ENCODE assay signal across 9 cellular contexts in genomic region chr1:21333824-21334213, GRCh38. TPM values are rescaled to one million over a fixed set of nuclear protein-coding genes. Genes with fewer than 3 reads are reported as not detected.
DNase-seq lines count a peak whose midpoint lies in the region; TF ChIP-seq lines count a peak whose summit lies in the region.
"Had no signal": no experiment of that assay in that cellular context is flagged by ENCODE, and none has a peak within 500 bp of the region (broad histone marks: within the 10 kb centered on the region; RNA-seq: fewer than 3 reads in every experiment).

No MANE protein-coding gene starts in this region.

- H3K9ac ChIP-seq in GM23248 (peak overlapping the region; percentile 84), smooth muscle cell (ENCODE audit: low read depth) (no peak overlapping the region)

- H3K9me3 ChIP-seq in GM23248 (ENCODE audit: low read depth) = no peaks in the 10 kb centered on the region
- no peaks in the 10 kb centered on the region for H3K9me3 ChIP-seq in SJSA1 (replicated peaks)
- H3K9me3 ChIP-seq in smooth muscle cell (replicated peaks; ENCODE audit: low read depth) = no peaks in the 10 kb centered on the region
- no peaks in the 10 kb centered on the region for H3K9me3 ChIP-seq in HAP-1

- H4K20me1 ChIP-seq in GM23248 (ENCODE audit: insufficient read depth) = no peaks in the 10 kb centered on the region
- peaks cover 32% of the 10 kb centered on the region for H4K20me1 ChIP-seq in smooth muscle cell (ENCODE audit: low read depth)

- H3K79me2 ChIP-seq in GM23248 (ENCODE audit: insufficient read depth) = peaks cover 83% of the 10 kb centered on the region
- H3K79me2 ChIP-seq in smooth muscle cell (ENCODE audit: low read depth) = peaks cover 91% of the 10 kb centered on the region

- peak overlapping the region; percentile 62 for H3K4me3 ChIP-seq in GM23248
- no peak overlapping the region; the same call in 1 of the 2 replicates for H3K4me3 ChIP-seq in SJSA1
- H3K4me3 ChIP-seq in epithelial cell of proximal tubule (ENCODE audit: low read depth, low read length) = peak overlapping the region; percentile 46
- no peak overlapping the region for H3K4me3 ChIP-seq in smooth muscle cell
- no peak overlapping the region for H3K4me3 ChIP-seq in HAP-1

- WGBS in GM23248 (ENCODE audit: low coverage in 1 of 2, low lambda C conversion rate in 2 of 2, missing lambda C conversion rate in 2 of 2), 2 experiments = 95 to 98% methylated on average over 5 of the region's 5 CpGs
- WGBS in smooth muscle cell (ENCODE audit: low lambda C conversion rate) = 88% methylated on average over 5 of the region's 5 CpGs

- H3F3A ChIP-seq in GM23248 (ENCODE audit: insufficient read depth) = peaks cover 30% of the 10 kb centered on the region
- H3F3A ChIP-seq in smooth muscle cell (ENCODE audit: low read depth) = peaks cover 21% of the 10 kb centered on the region

- H3K27ac ChIP-seq in GM23248 (peak overlapping the region; percentile 97), SJSA1 (peak overlapping the region; percentile 61), smooth muscle cell (ENCODE audit: low read depth) (peak overlapping the region; percentile 86)

- H3K27me3 ChIP-seq in GM23248 (replicated peaks; ENCODE audit: insufficient read depth) (no peaks in the 10 kb centered on the region), SJSA1 (replicated peaks) (no peaks in the 10 kb centered on the region), smooth muscle cell (ENCODE audit: low read depth) (no peaks in the 10 kb centered on the region), HAP-1 (ENCODE audit: low read depth) (no peaks in the 10 kb centered on the region)

- H3K9me2 ChIP-seq in GM23248 (ENCODE audit: insufficient read depth) = no peaks in the 10 kb centered on the region

- H2AFZ ChIP-seq in GM23248 (0 out of 2 replicates have a peak overlapping the region, but pooled peaks have one; percentile 42), smooth muscle cell (ENCODE audit: low read depth) (no peak overlapping the region)

- DNase-seq in GM23248 = no peak
- no peak for DNase-seq in SJSA1 (ENCODE audit: low read depth in 1 of 2, low spot score in 2 of 2)
- no peak for DNase-seq in epithelial cell of proximal tubule (ENCODE audit: low read depth)
- no peak for DNase-seq in smooth muscle cell (lab: John Stamatoyannopoulos, UW; ENCODE audit: unreplicated experiment)
- DNase-seq in NK-92 treated with Interleukin-12 subunit alpha and Interleukin-12 subunit beta, amount 100 ng/mL, for 24 hours (lab: John Stamatoyannopoulos, UW) = no peak
- DNase-seq in NCI-H1048 (lab: John Stamatoyannopoulos, UW) = no peak
- no peak for DNase-seq in GM10266 (ENCODE audit: extremely low spot score)
- no peak for DNase-seq in HAP-1 (ENCODE audit: low spot score in 2 of 2)
- DNase-seq: NCI-H146 had no signal

- TF ChIP-seq CTCF in epithelial cell of proximal tubule (conservative IDR thresholded peaks at IDR 0.05; ENCODE audit: low read depth, low read length) (no peak), smooth muscle cell (IDR thresholded peaks at IDR 0.05; ENCODE audit: borderline replicate concordance, insufficient read depth, poor library complexity, severe bottlenecking) (no peak), GM10266 (IDR thresholded peaks at IDR 0.05; ENCODE audit: control insufficient read depth, insufficient read depth, low read depth, missing control alignments) (no peak)

- in situ Hi-C loops in GM23248 (cut with MboI) = no loop called here
- in situ Hi-C loops in HAP-1 (cut with MboI; ENCODE audit: low sequenced_read_pairs) = no loop called here

- H3K36me3 ChIP-seq in GM23248 (ENCODE audit: low read depth) (no peaks in the 10 kb centered on the region), SJSA1 (peaks cover 6% of the 10 kb centered on the region), smooth muscle cell (ENCODE audit: low read depth) (no peaks in the 10 kb centered on the region), HAP-1 (replicated peaks) (no peaks in the 10 kb centered on the region)

- H3K4me2 ChIP-seq in GM23248 (ENCODE audit: unreplicated experiment) (peak overlapping the region; percentile 88), smooth muscle cell (peak overlapping the region; percentile 82)

- H3K4me1 ChIP-seq in GM23248 (ENCODE audit: insufficient read depth) (peaks cover 45% of the 10 kb centered on the region), SJSA1 (replicated peaks) (peaks cover 34% of the 10 kb centered on the region), smooth muscle cell (ENCODE audit: low read depth) (peaks cover 37% of the 10 kb centered on the region), HAP-1 (peaks cover 13% of the 10 kb centered on the region)

RNA-seq across cellular contexts. Expression of gene ECE1, which starts 43.6 kb away (rescaled TPM):
- 100 and 124 TPM in 2 replicates for total RNA-seq in GM23248 (2014; rRNA removed; shearing (Covaris generic))
- polyA plus RNA-seq in GM23248 (2016; fragmentation: Nextera tagmentation; extraction: Ambion mirVana) = 82.3 and 84.2 TPM in 2 replicates
- total RNA-seq in SJSA1 (2014; rRNA removed; shearing (Covaris generic)) = 67.2 and 82.6 TPM in 2 replicates
- 98.7 and 115 TPM in 2 replicates for total RNA-seq in epithelial cell of proximal tubule
- total RNA-seq in smooth muscle cell = 63.8 and 129 TPM in 2 replicates
- 101 and 108 TPM in 2 replicates for polyA plus RNA-seq in smooth muscle cell

Comparison
In these comparisons a context has a peak if more than half of its experiments do, and no peak if none do; other contexts are left out.
1. H3K4me3 ChIP-seq: peak in GM23248 (single experiment) and epithelial cell of proximal tubule (single experiment); none in SJSA1 (single experiment), smooth muscle cell (single experiment) and HAP-1 (single experiment).
2. Peak in every context shown above with its lines, with median percentiles within 50 percentile points of each other: H3K27ac ChIP-seq.